In the genomic region with DNA sequence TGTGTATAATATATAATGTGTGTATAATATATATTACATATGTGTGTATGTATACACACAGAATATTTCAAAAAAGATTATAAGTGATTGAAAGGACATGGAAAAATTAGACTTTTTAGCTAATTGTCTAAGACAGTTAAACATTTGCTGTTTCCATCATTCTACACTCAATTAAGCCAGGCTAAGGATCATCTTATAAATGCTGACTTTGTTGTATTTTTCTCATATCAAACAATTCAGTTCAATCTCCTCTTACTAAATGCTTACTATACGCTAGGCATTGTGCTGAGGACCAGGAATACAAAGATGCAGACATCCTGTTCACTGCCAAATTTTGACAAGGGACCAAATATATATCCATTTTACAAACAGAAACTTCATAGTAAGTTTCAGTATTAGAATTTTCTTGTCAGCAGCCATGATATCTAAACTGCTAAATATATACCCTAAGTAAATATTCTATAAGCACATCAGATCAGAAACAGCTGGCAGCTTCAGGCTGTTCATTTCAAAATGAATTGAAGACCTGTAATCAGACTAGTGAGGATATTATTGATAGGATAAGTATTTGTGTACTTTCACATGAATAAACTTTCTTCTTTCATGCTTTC, we compare ENCODE assay signal across 13 cellular contexts. TPM values are rescaled to one million over a fixed set of nuclear protein-coding genes. Genes with fewer than 3 reads are reported as not detected.
A peak's percentile ranks its signal among the peaks of the same experiment; 100 is the strongest.
DNase-seq lines count a peak whose midpoint lies in the region; ATAC-seq lines count a peak whose summit lies in the region.
"Had no signal": no experiment of that assay in that cellular context is flagged by ENCODE, and none has a peak within 500 bp of the region (broad histone marks: within the 10 kb centered on the region; RNA-seq: fewer than 3 reads in every experiment).

No MANE protein-coding gene starts in this region.

- no peaks in the 10 kb centered on the region for H3K27me3 Mint-ChIP-seq in activated CD4-positive, alpha-beta T cell treated with anti-CD3 and anti-CD28 coated beads for 36 hours
- no peaks in the 10 kb centered on the region for H3K27me3 Mint-ChIP-seq in activated naive CD8-positive, alpha-beta T cell
- H3K27me3 Mint-ChIP-seq: memory B cell had no signal

- POLR2A ChIA-PET in activated CD4-positive, alpha-beta T cell treated with anti-CD3 and anti-CD28 coated beads for 36 hours (lab: Charles Lee): no interaction called here

- ATAC-seq in activated CD4-positive, alpha-beta T cell treated with anti-CD3 and anti-CD28 coated beads for 36 hours: no peak
- peak; percentile 13 for ATAC-seq in GM21423 (IDR thresholded peaks at IDR 0.05; ENCODE audit: unreplicated experiment)
- ATAC-seq in HG03460 (IDR thresholded peaks at IDR 0.05; ENCODE audit: unreplicated experiment): peak; percentile 25
- no peak for ATAC-seq in GM21390 (IDR thresholded peaks at IDR 0.05; ENCODE audit: unreplicated experiment)

- H3K27ac Mint-ChIP-seq in activated CD4-positive, alpha-beta T cell treated with anti-CD3 and anti-CD28 coated beads for 36 hours: peak overlapping the region; percentile 43
- peak overlapping the region; percentile 96 for H3K27ac Mint-ChIP-seq in activated naive CD8-positive, alpha-beta T cell
- H3K27ac Mint-ChIP-seq: memory B cell had no signal

- H3K4me1 Mint-ChIP-seq in activated CD4-positive, alpha-beta T cell treated with anti-CD3 and anti-CD28 coated beads for 36 hours: peaks cover 77% of the 10 kb centered on the region
- peaks cover 81% of the 10 kb centered on the region for H3K4me1 Mint-ChIP-seq in activated naive CD8-positive, alpha-beta T cell (ENCODE audit: low read depth)

- H3K9me3 Mint-ChIP-seq in activated CD4-positive, alpha-beta T cell treated with anti-CD3 and anti-CD28 coated beads for 36 hours (ENCODE audit: low read depth): peaks cover 3% of the 10 kb centered on the region
- peaks cover 4% of the 10 kb centered on the region for H3K9me3 Mint-ChIP-seq in activated naive CD8-positive, alpha-beta T cell (ENCODE audit: low read depth)
- H3K9me3 Mint-ChIP-seq: memory B cell had no signal

- CTCF ChIA-PET in activated CD4-positive, alpha-beta T cell treated with anti-CD3 and anti-CD28 coated beads for 36 hours (lab: Charles Lee): interaction anchor here (1.8 to 4.9 kb wide), 2 partner anchors 12 to 18 kb away, joined by 4 to 20 read pairs; no protein-coding TSS in a partner anchor

- DNase-seq in activated CD4-positive, alpha-beta T cell treated with anti-CD3 and anti-CD28 coated beads for 36 hours: no peak
- no peak for DNase-seq in activated CD4-positive, alpha-beta T cell treated with anti-CD3 and anti-CD28 coated beads, Interleukin-2, amount 50 U/mL, for 4 hours
- no peak for DNase-seq in NCI-H2171 (lab: John Stamatoyannopoulos, UW)
- DNase-seq in activated CD4-positive, CD25-positive, alpha-beta regulatory T cell treated with anti-CD3 and anti-CD28 coated beads, Interleukin-2, amount 50 U/mL, for 72 hours: no peak
- DNase-seq: amygdala; NCI-H2171 treated with DMSO at 0.1 percent for 48 hours; stimulated activated naive CD4-positive, alpha-beta T cell; T1000 had no signal

- intact Hi-C loops in activated CD4-positive, alpha-beta T cell treated with anti-CD3 and anti-CD28 coated beads for 36 hours (cut with DNase I, micrococcal nuclease): no loop called here

- H3K4me3 Mint-ChIP-seq in activated CD4-positive, alpha-beta T cell treated with anti-CD3 and anti-CD28 coated beads for 36 hours: no peak overlapping the region
- peak overlapping the region; percentile 21 for H3K4me3 Mint-ChIP-seq in activated naive CD8-positive, alpha-beta T cell
- H3K4me3 Mint-ChIP-seq: memory B cell had no signal

- H3K36me3 Mint-ChIP-seq in activated CD4-positive, alpha-beta T cell treated with anti-CD3 and anti-CD28 coated beads for 36 hours (ENCODE audit: low read depth): peaks cover 8% of the 10 kb centered on the region
- peaks cover 9% of the 10 kb centered on the region for H3K36me3 Mint-ChIP-seq in activated naive CD8-positive, alpha-beta T cell
- H3K36me3 Mint-ChIP-seq: memory B cell had no signal

RNA-seq across cellular contexts. Expression of a gene that starts 10.3 kb away (rescaled TPM):
- 1 to 10 TPM; 6.7 to 8.0 TPM for total RNA-seq in activated CD4-positive, alpha-beta T cell treated with anti-CD3 and anti-CD28 coated beads for 36 hours

Comparison
In these comparisons a context has a peak if more than half of its experiments do, and no peak if none do; other contexts are left out.
1. ATAC-seq: peak in GM21423 (single experiment) and HG03460 (single experiment); none in activated CD4-positive, alpha-beta T cell treated with anti-CD3 and anti-CD28 coated beads for 36 hours (single experiment) and GM21390 (single experiment).